Comparison of ENCODE assay signal across 8 cellular contexts in the genomic region with DNA sequence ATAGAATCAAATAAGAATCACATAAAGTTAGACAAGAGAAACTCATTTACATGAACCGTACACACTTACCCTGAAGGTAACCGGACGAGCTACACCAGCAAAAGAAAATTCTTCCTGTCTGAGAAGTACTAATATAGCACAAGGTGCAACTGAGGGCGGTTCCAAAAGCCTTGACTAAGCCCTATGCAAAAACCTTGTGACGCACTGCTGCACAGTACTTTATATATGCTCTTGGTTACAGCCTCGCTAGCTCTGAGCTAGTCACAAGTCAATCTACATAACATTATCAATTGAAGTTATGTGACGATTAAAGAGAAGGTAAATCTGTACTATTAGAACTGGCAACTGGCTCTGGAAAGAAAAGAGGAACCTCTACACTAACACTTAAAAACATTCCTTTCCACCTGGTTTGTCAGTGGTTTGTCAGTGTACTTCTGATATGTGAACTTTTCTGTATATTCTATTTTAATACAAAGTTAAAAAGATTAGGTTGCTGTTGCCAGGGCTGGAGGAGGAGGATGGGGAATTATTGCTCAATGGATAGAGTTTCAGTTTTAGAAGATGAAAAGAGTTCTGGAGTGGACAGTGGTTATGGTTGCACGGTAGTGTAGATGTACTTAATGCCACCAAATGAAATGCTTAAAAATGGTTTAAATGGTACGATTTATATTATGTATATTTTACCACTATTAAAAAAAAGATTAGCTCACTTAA. TPM values are rescaled to one million over a fixed set of nuclear protein-coding genes. Genes with fewer than 3 reads are reported as not detected.
DNase-seq lines count a peak whose midpoint lies in the region; ATAC-seq, FAIRE-seq and TF ChIP-seq lines count a peak whose summit lies in the region.

No MANE protein-coding gene starts in this region.

- H3K4me1 ChIP-seq in left lung = peaks cover 9 to 81% of the 10 kb centered on the region in 2 donors

- H3K27me3 ChIP-seq in left lung = no peaks in the 10 kb centered on the region

- peak overlapping the region; percentile 63 to 82 for H3K27ac ChIP-seq in left lung

- no peaks in the 10 kb centered on the region for H3K9me3 ChIP-seq in left lung

- ATAC-seq in GM18867 (IDR thresholded peaks at IDR 0.05; ENCODE audit: unreplicated experiment) (peak; percentile 93), HG02885 (IDR thresholded peaks at IDR 0.05; ENCODE audit: poor library complexity, unreplicated experiment) (peak; percentile 91), left lung (peak; percentile 93)

- intact Hi-C loops in left lung (cut with DNase I) = no loop called here

- FAIRE-seq in D721Med (lab: Jason Lieb, UNC) = no peak

- no peaks in the 10 kb centered on the region for H3K36me3 Mint-ChIP-seq in activated naive CD8-positive, alpha-beta T cell

- H3K4me1 Mint-ChIP-seq in activated naive CD8-positive, alpha-beta T cell (ENCODE audit: low read depth) = peaks cover 64% of the 10 kb centered on the region

- peak overlapping the region; percentile 83 for H3K4me3 Mint-ChIP-seq in activated naive CD8-positive, alpha-beta T cell

- TF ChIP-seq CTCF in left lung (IDR thresholded peaks at IDR 0.05) (no peak), D721Med (IDR thresholded peaks at IDR 0.05; ENCODE audit: insufficient read depth, missing control alignments) (no peak)

- DNase-seq in RPMI7951 (ENCODE audit: low read depth) = peak; percentile 28
- DNase-seq in left lung = peak in 1 of 2 donors; percentile 49
- DNase-seq in stimulated activated CD8-positive, alpha-beta memory T cell treated with anti-CD3 and anti-CD28 coated beads, Interleukin-4, amount 100 ng/mL, for 4 hours (ENCODE audit: low read depth in 2 of 2, low spot score in 1 of 2) = peak; percentile 16 to 30
- no peak for DNase-seq in D721Med (ENCODE audit: insufficient read length, low spot score)
- no peak for DNase-seq in NCI-H510A treated with DMSO at 0.1 percent for 48 hours (lab: John Stamatoyannopoulos, UW)

- peak overlapping the region in 1 of 2 donors; percentile 46 for H3K4me3 ChIP-seq in left lung

- no peaks in the 10 kb centered on the region for H3K9me3 Mint-ChIP-seq in activated naive CD8-positive, alpha-beta T cell (ENCODE audit: low read depth)

- H3K36me3 ChIP-seq in left lung = no peaks in the 10 kb centered on the region

- H3K27ac Mint-ChIP-seq in activated naive CD8-positive, alpha-beta T cell = peak overlapping the region; percentile 85

- no peaks in the 10 kb centered on the region for H3K27me3 Mint-ChIP-seq in activated naive CD8-positive, alpha-beta T cell

RNA-seq across cellular contexts. Expression of a gene that starts 21.6 kb away (rescaled TPM):
- total RNA-seq in RPMI7951 (2014; rRNA removed; shearing (Covaris generic)) = 42.8 and 43.4 TPM in 2 replicates
- 10 to 100 TPM; 21.8 to 26.5 TPM for total RNA-seq in left lung

Comparison
In these comparisons a context has a peak if more than half of its experiments do, and no peak if none do; other contexts are left out.
1. DNase-seq: peak in RPMI7951 (single experiment) and stimulated activated CD8-positive, alpha-beta memory T cell treated with anti-CD3 and anti-CD28 coated beads, Interleukin-4, amount 100 ng/mL, for 4 hours (2 of 2); none in D721Med (single experiment) and NCI-H510A treated with DMSO at 0.1 percent for 48 hours (single experiment).
2. Peak in every context shown above with its lines, with median percentiles within 50 percentile points of each other: ATAC-seq.